ENCODE assay signal across 8 cellular contexts in genomic region chr10:87863102-87863943, GRCh38. TPM values are rescaled to one million over a fixed set of nuclear protein-coding genes. Genes with fewer than 3 reads are reported as not detected.
A peak's percentile ranks its signal among the peaks of the same experiment; 100 is the strongest.
DNase-seq lines count a peak whose midpoint lies in the region; ATAC-seq, FAIRE-seq and TF ChIP-seq lines count a peak whose summit lies in the region.

KLLN (minus strand) TSS chr10:87863533; CDS start chr10:87862487, 1,046 bp downstream.
PTEN (plus strand) TSS chr10:87863625; CDS start chr10:87864470, 845 bp downstream.

- no peak within 1 kb of the TSS for H3K23ac ChIP-seq in H1 (ENCODE audit: insufficient read length)

- peak within 1 kb of the TSS; percentile 80 for H4K5ac ChIP-seq in H1 (ENCODE audit: insufficient read length, low read depth, low read length)

- peak within 1 kb of the TSS; percentile 83 to 96 (median 90) for H3K4me3 ChIP-seq in H1 (ENCODE audit: extremely low read depth in 1 of 4, insufficient read depth in 2 of 4, low read depth in 3 of 4, low read length in 4 of 4)

- no peaks in the 10 kb centered on the region for H3K27me3 ChIP-seq in H1 (replicated peaks in 1 of 4; ENCODE audit: control insufficient read depth in 3 of 4, extremely low read depth in 1 of 4, insufficient read depth in 3 of 4, low read length in 3 of 4)

- peak within 1 kb of the TSS; percentile 78 to 98 for H3K4me2 ChIP-seq in H1 (ENCODE audit: insufficient read depth in 1 of 2, low read depth in 2 of 2, low read length in 2 of 2)

- peak within 1 kb of the TSS; percentile 79; the same call in 1 of the 2 replicates for H2AK5ac ChIP-seq in H1 (ENCODE audit: low read depth, low read length)

- ATAC-seq in GM19397 (IDR thresholded peaks at IDR 0.05; ENCODE audit: unreplicated experiment), result peak; percentile 37

- H3K36me3 ChIP-seq in H1 (ENCODE audit: control insufficient read depth in 2 of 4, insufficient read depth in 4 of 4, low read length in 3 of 4), result no peaks in the 10 kb centered on the region; a peak in 1 of 8 replicates

- DNase-seq in CD14-positive monocyte (ENCODE audit: low spot score) (peak; percentile 79), HPDE6-E6E7 (ENCODE audit: extremely low spot score) (peak; percentile 72), H1 (ENCODE audit: low read depth in 1 of 2, low spot score in 2 of 2) (peak in 1 of 2 experiments; percentile 90), mesenteric fat pad (ENCODE audit: low spot score) (peak; percentile 97)
- DNase-seq in NK-92 treated with Interleukin-12 subunit alpha and Interleukin-12 subunit beta, amount 100 ng/mL, for 24 hours (lab: John Stamatoyannopoulos, UW), result peak; percentile 82
- peak; percentile 52 for DNase-seq in activated CD8-positive, alpha-beta memory T cell treated with anti-CD3 and anti-CD28 coated beads, Interleukin-2, amount 50 U/mL, for 1 hour (ENCODE audit: extremely low read depth)
- DNase-seq in stimulated activated CD8-positive, alpha-beta memory T cell treated with anti-CD3 and anti-CD28 coated beads, Interleukin-12 subunit alpha, Interleukin-12 subunit beta, amount 100 ng/mL, for 24 hours (ENCODE audit: extremely low read depth), result peak; percentile 55

- peak within 1 kb of the TSS; percentile 32 for H4K91ac ChIP-seq in H1 (replicated peaks; ENCODE audit: insufficient read length, low read length)

- peak; percentile 6 to 30; a peak in 2 of 4 replicates for TF ChIP-seq RAD21 in H1 (IDR thresholded peaks at IDR 0.05 in 1 of 2, conservative IDR thresholded peaks at IDR 0.05 in 1 of 2; ENCODE audit: low read depth in 2 of 2, low read length in 2 of 2)

- H3K27ac ChIP-seq in H1 (ENCODE audit: low read depth, low read length), result peak within 1 kb of the TSS; percentile 92

- no peak within 1 kb of the TSS for H2BK20ac ChIP-seq in H1 (ENCODE audit: low read length)

- H4K20me1 ChIP-seq in H1 (replicated peaks in 1 of 2; ENCODE audit: control insufficient read depth in 1 of 2, insufficient read depth in 2 of 2, low read length in 2 of 2), result peaks cover 11 to 15% of the 10 kb centered on the region in 2 experiments

- H3K79me2 ChIP-seq in H1 (ENCODE audit: control insufficient read depth in 1 of 2, insufficient read depth in 2 of 2, low read length in 2 of 2), result peaks cover 18 to 42% of the 10 kb centered on the region in 2 experiments

- peaks cover 3 to 7% of the 10 kb centered on the region in 2 donors for H3K36me3 Mint-ChIP-seq in CD14-positive monocyte

- peak in 1 of 2 experiments; percentile 62; a peak in 1 of 3 replicates for TF ChIP-seq EP300 in H1 (IDR thresholded peaks at IDR 0.05; ENCODE audit: borderline replicate concordance in 1 of 2, low read depth in 2 of 2, low read length in 2 of 2)

- intact Hi-C loops in CD14-positive monocyte (cut with micrococcal nuclease), result loop anchor here (5.0 to 10.0 kb wide), 5 partner anchors 254 to 691 kb away; no protein-coding TSS in a partner anchor

- peak within 1 kb of the TSS; percentile 92; the same call in 1 of the 2 replicates for H4K8ac ChIP-seq in H1 (ENCODE audit: extremely low read depth, insufficient read depth, low read length)

- TF ChIP-seq POLR2A in H1 (IDR thresholded peaks at IDR 0.05; ENCODE audit: control extremely low read depth in 1 of 2, low read depth in 2 of 2, low read length in 2 of 2), result peak; percentile 69 to 74; a peak in 2 of 3 replicates

- CTCF ChIA-PET in H1 (lab: Charles Lee; ENCODE audit: partially characterized antibody), result interaction anchor here (0.9 to 3.8 kb wide), 5 partner anchors 45 to 660 kb away, joined by 3 to 19 read pairs (median 3); partner anchors contain the start of gene ATAD1

- H2BK12ac ChIP-seq in H1 (ENCODE audit: low read depth, low read length), result peak within 1 kb of the TSS; percentile 85

- peak within 1 kb of the TSS; percentile 34; the same call in 1 of the 2 replicates for H2BK15ac ChIP-seq in H1 (ENCODE audit: low read length)

- no peaks in the 10 kb centered on the region for H3K79me1 ChIP-seq in H1 (ENCODE audit: low read depth, low read length)

- peak within 1 kb of the TSS; percentile 99 for H3K18ac ChIP-seq in H1 (ENCODE audit: extremely low read depth, low read length)

- H3K9ac ChIP-seq in H1 (replicated peaks in 1 of 4; ENCODE audit: extremely low read depth in 1 of 4, low read depth in 3 of 4, low read length in 3 of 4), result peak within 1 kb of the TSS; percentile 75 to 97 (median 94)

- peaks cover 0 to 2% (median 0%) of the 10 kb centered on the region in 7 donors for H3K9me3 Mint-ChIP-seq in CD14-positive monocyte

- no peak for FAIRE-seq in H1 (lab: Jason Lieb, UNC)

- peak within 1 kb of the TSS; percentile 3 for H3K14ac ChIP-seq in H1 (ENCODE audit: insufficient read length)

- H2AFZ ChIP-seq in H1 (ENCODE audit: low read length), result 0 out of 2 replicates have a peak within 1 kb of the TSS, but pooled peaks have one; percentile 18

- POLR2A ChIA-PET in H1 (lab: Charles Lee; ENCODE audit: partially characterized antibody), result interaction anchor here (0.8 to 4.4 kb wide), 21 partner anchors 9 to 524 kb away, joined by 3 to 24 read pairs (median 7); partner anchors contain the start of gene ATAD1

- no peak within 1 kb of the TSS for H3K4ac ChIP-seq in H1 (replicated peaks; ENCODE audit: insufficient read length, low read depth, low read length)

- peaks cover 24% of the 10 kb centered on the region for H3K23me2 ChIP-seq in H1 (ENCODE audit: low read depth, low read length)

- no peak for TF ChIP-seq CTCF in CD14-positive monocyte (IDR thresholded peaks at IDR 0.05)
- no peak for TF ChIP-seq CTCF in H1 (IDR thresholded peaks at IDR 0.05; ENCODE audit: control extremely low read depth in 1 of 3, insufficient read depth in 1 of 3, low read depth in 1 of 3, low read length in 3 of 3)

- H3K56ac ChIP-seq in H1 (replicated peaks; ENCODE audit: insufficient read length, low read depth, low read length), result peak within 1 kb of the TSS; percentile 89

- no peaks in the 10 kb centered on the region for H3K9me3 ChIP-seq in H1 (ENCODE audit: insufficient read depth in 2 of 2, low read depth in 1 of 2, low read length in 1 of 2)

- peak within 1 kb of the TSS; percentile 92 to 98 (median 97) for H3K27ac Mint-ChIP-seq in CD14-positive monocyte

- H2BK120ac ChIP-seq in H1 (replicated peaks; ENCODE audit: low read depth, low read length), result no peak within 1 kb of the TSS

- WGBS in H1 (ENCODE audit: extremely low coverage in 1 of 2, insufficient coverage in 1 of 2, insufficient read length in 1 of 2, insufficient replicate concordance in 2 of 2, low coverage in 1 of 2, low lambda C conversion rate in 2 of 2, missing lambda C conversion rate in 1 of 2), 2 experiments, result 1% methylated on average over 48 of the region's 88 CpGs; no CpG with 5 or more reads in 1 of the 2 experiments

- peak within 1 kb of the TSS; percentile 90 for H2BK5ac ChIP-seq in H1 (ENCODE audit: low read depth, low read length)

- peaks cover 0 to 6% (median 1%) of the 10 kb centered on the region in 4 experiments; a peak in 4 of 7 replicates for H3K4me1 ChIP-seq in H1 (replicated peaks in 1 of 4; ENCODE audit: control insufficient read depth in 3 of 4, insufficient read depth in 4 of 4, low read length in 3 of 4)

- peaks cover 28% of the 10 kb centered on the region for H3K4me1 Mint-ChIP-seq in CD14-positive monocyte

- H3K4me3 Mint-ChIP-seq in CD14-positive monocyte, result peak within 1 kb of the TSS; percentile 98 to 99

- no peaks in the 10 kb centered on the region for H3K27me3 Mint-ChIP-seq in CD14-positive monocyte (ENCODE audit: low read depth in 3 of 3)

TF ChIP-seq in H1, 55 proteins besides CTCF, POLR2A, EP300 and RAD21 (continues in another document):
- TF ChIP-seq KDM4A (IDR thresholded peaks at IDR 0.05; ENCODE audit: low read depth, low read length, severe bottlenecking), result peak; percentile 57
- TF ChIP-seq GTF2F1 (IDR thresholded peaks at IDR 0.05; ENCODE audit: borderline replicate concordance, low read depth, low read length), result 0 out of 2 replicates have a peak, but pooled peaks have one; percentile 16
- peak; percentile 93 for TF ChIP-seq CHD2 (IDR thresholded peaks at IDR 0.05; ENCODE audit: low read length)
- peak; percentile 25 for TF ChIP-seq NANOG (IDR thresholded peaks at IDR 0.05; ENCODE audit: insufficient read depth, low read depth, low read length, poor library complexity, severe bottlenecking)
- TF ChIP-seq POLR2AphosphoS5 (IDR thresholded peaks at IDR 0.05; ENCODE audit: low read depth, low read length), result peak; percentile 86
- TF ChIP-seq SRF (IDR thresholded peaks at IDR 0.05; ENCODE audit: low read depth, low read length), result no peak
- TF ChIP-seq TAF7 (optimal IDR thresholded peaks at IDR 0.05; ENCODE audit: borderline replicate concordance, low read depth, low read length), result peak; percentile 97
- peak; percentile 53; the same call in 1 of the 2 replicates for TF ChIP-seq E2F6 (IDR thresholded peaks at IDR 0.05)
- peak; percentile 69 for TF ChIP-seq PHF8 (conservative IDR thresholded peaks at IDR 0.05; ENCODE audit: low read depth, low read length)

RNA-seq across cellular contexts. Expression of gene KLLN, which starts in this region (rescaled TPM):
- polyA plus RNA-seq in CD14-positive monocyte, result under 1 TPM; 0.12 to 0.23 TPM
- 0.71 and 0.73 TPM in 2 replicates for total RNA-seq in H1 (2021; fragmentation: NEBNext Ultra II Directional; extraction: Animal tissue kit (Norgen Biotek cat#: 25700))
- 0.24 TPM in 2 replicates for polyA plus RNA-seq in H1 (2011; rRNA removed)
- 0.19 TPM for polyA plus RNA-seq in H1 (2011; cell fraction: cytosol; rRNA removed)
- polyA plus RNA-seq in H1 (2011; cell fraction: nucleus; rRNA removed), result 0.37 TPM
- 0.37 to 0.64 TPM (median 0.46 TPM) in 4 replicates for polyA plus RNA-seq in H1 (2012, experiment 1 of 2)
- polyA plus RNA-seq in H1 (2012, experiment 2 of 2), result 0.16 TPM
- 0.16 TPM for polyA plus RNA-seq in H1 (2013, experiment 1 of 2)
- 0.26 TPM for polyA plus RNA-seq in H1 (2013, experiment 2 of 2)
- 0.76 and 1.2 TPM in 2 replicates for polyA minus RNA-seq in H1 (2011; rRNA and poly(A)+ RNA removed)
- polyA minus RNA-seq in H1 (2011; cell fraction: cytosol; rRNA and poly(A)+ RNA removed), result 0.22 TPM
- 2.8 TPM for polyA minus RNA-seq in H1 (2011; cell fraction: nucleus; rRNA and poly(A)+ RNA removed)
- 2.2 TPM for total RNA-seq in mesenteric fat pad

RNA-seq across cellular contexts. Expression of gene PTEN, which starts in this region (rescaled TPM):
- polyA plus RNA-seq in CD14-positive monocyte, result 10 to 100 TPM; 37.7 to 57.6 TPM
- total RNA-seq in H1 (2021; fragmentation: NEBNext Ultra II Directional; extraction: Animal tissue kit (Norgen Biotek cat#: 25700)), result 48.7 and 51.2 TPM in 2 replicates
- 4.2 and 6.3 TPM in 2 replicates for polyA plus RNA-seq in H1 (2011; rRNA removed)
- 9.9 TPM for polyA plus RNA-seq in H1 (2011; cell fraction: cytosol; rRNA removed)
- 12.0 TPM for polyA plus RNA-seq in H1 (2011; cell fraction: nucleus; rRNA removed)
- polyA plus RNA-seq in H1 (2012, experiment 1 of 2), result 18.2 to 45.1 TPM (median 19.4 TPM) in 4 replicates
- polyA plus RNA-seq in H1 (2012, experiment 2 of 2), result 1.3 TPM
- polyA plus RNA-seq in H1 (2013, experiment 1 of 2), result 20.6 TPM
- polyA plus RNA-seq in H1 (2013, experiment 2 of 2), result 18.6 TPM
- 48.6 and 57.5 TPM in 2 replicates for polyA minus RNA-seq in H1 (2011; rRNA and poly(A)+ RNA removed)
- 27.1 TPM for polyA minus RNA-seq in H1 (2011; cell fraction: cytosol; rRNA and poly(A)+ RNA removed)
- 199 TPM for polyA minus RNA-seq in H1 (2011; cell fraction: nucleus; rRNA and poly(A)+ RNA removed)
- total RNA-seq in mesenteric fat pad, result 391 TPM
